Comparison of ENCODE assay signal across 7 cellular contexts in genomic region chr6:146785001-146785585, GRCh38.
A peak's percentile ranks its signal among the peaks of the same experiment; 100 is the strongest.
DNase-seq lines count a peak whose midpoint lies in the region; ATAC-seq and TF ChIP-seq lines count a peak whose summit lies in the region.

No MANE protein-coding gene starts in this region.

- H3K36me3 ChIP-seq in esophagus muscularis mucosa = no peaks in the 10 kb centered on the region

- TF ChIP-seq CTCF in esophagus muscularis mucosa (IDR thresholded peaks at IDR 0.05) = peak in 1 of 3 experiments; percentile 23

- CTCF ChIA-PET in activated CD4-positive, alpha-beta memory T cell treated with anti-CD3 and anti-CD28 coated beads, Interleukin-2, amount 10 ng/mL, durations not matched to agents 7 days and 5 days (lab: Charles Lee) = interaction anchor here (0.8 to 1.2 kb wide), 4 partner anchors 8 to 72 kb away, joined by 3 to 7 read pairs (median 4); no protein-coding TSS in a partner anchor

- TF ChIP-seq EP300 in esophagus muscularis mucosa (IDR thresholded peaks at IDR 0.05) = no peak

- H3K9me3 ChIP-seq in esophagus muscularis mucosa = no peaks in the 10 kb centered on the region

- no peaks in the 10 kb centered on the region for H3K27me3 Mint-ChIP-seq in activated CD4-positive, alpha-beta memory T cell treated with anti-CD3 and anti-CD28 coated beads, Interleukin-2, amount 10 ng/mL, durations not matched to agents 7 days and 5 days

- POLR2A ChIA-PET in activated CD4-positive, alpha-beta memory T cell treated with anti-CD3 and anti-CD28 coated beads, Interleukin-2, amount 10 ng/mL, durations not matched to agents 7 days and 5 days (lab: Charles Lee) = no interaction called here

- H3K27me3 ChIP-seq in esophagus muscularis mucosa = no peaks in the 10 kb centered on the region

- H3K4me3 Mint-ChIP-seq in activated CD4-positive, alpha-beta memory T cell treated with anti-CD3 and anti-CD28 coated beads, Interleukin-2, amount 10 ng/mL, durations not matched to agents 7 days and 5 days = no peak overlapping the region

- no peaks in the 10 kb centered on the region for H3K9me3 Mint-ChIP-seq in activated CD4-positive, alpha-beta memory T cell treated with anti-CD3 and anti-CD28 coated beads, Interleukin-2, amount 10 ng/mL, durations not matched to agents 7 days and 5 days

- ATAC-seq in GM19438 (IDR thresholded peaks at IDR 0.05; ENCODE audit: low read depth, unreplicated experiment) = peak; percentile 90
- ATAC-seq in HG03342 (IDR thresholded peaks at IDR 0.05; ENCODE audit: unreplicated experiment) = peak; percentile 96

- 55% methylated on average over 5 of the region's 5 CpGs for WGBS in esophagus muscularis mucosa

- DNase-seq in ELR (ENCODE audit: low read depth) (peak; percentile 76), NCI-H226 (peak; percentile 32), inferior parietal cortex (ENCODE audit: extremely low spot score) (peak; percentile 45), esophagus muscularis mucosa (ENCODE audit: extremely low spot score) (no peak)
- peak; percentile 26 for DNase-seq in activated CD4-positive, alpha-beta memory T cell treated with anti-CD3 and anti-CD28 coated beads, Interleukin-2, amount 10 ng/mL, durations not matched to agents 7 days and 5 days

- no peak overlapping the region for H3K27ac ChIP-seq in esophagus muscularis mucosa (replicated peaks in 1 of 4)

- H3K36me3 Mint-ChIP-seq in activated CD4-positive, alpha-beta memory T cell treated with anti-CD3 and anti-CD28 coated beads, Interleukin-2, amount 10 ng/mL, durations not matched to agents 7 days and 5 days (ENCODE audit: low read depth) = no peaks in the 10 kb centered on the region

- H3K4me1 Mint-ChIP-seq in activated CD4-positive, alpha-beta memory T cell treated with anti-CD3 and anti-CD28 coated beads, Interleukin-2, amount 10 ng/mL, durations not matched to agents 7 days and 5 days = peaks cover 17% of the 10 kb centered on the region

- TF ChIP-seq POLR2A in esophagus muscularis mucosa (IDR thresholded peaks at IDR 0.05; ENCODE audit: low read depth) = no peak

- no peak overlapping the region for H3K27ac Mint-ChIP-seq in activated CD4-positive, alpha-beta memory T cell treated with anti-CD3 and anti-CD28 coated beads, Interleukin-2, amount 10 ng/mL, durations not matched to agents 7 days and 5 days

- intact Hi-C loops in esophagus muscularis mucosa (cut with DNase I) = no loop called here

- H3K4me3 ChIP-seq in esophagus muscularis mucosa = no peak overlapping the region

- no peaks in the 10 kb centered on the region for H3K4me1 ChIP-seq in esophagus muscularis mucosa
